1 cellular context compared by ENCODE assay signal in genomic region chr2:237614151-237614720, GRCh38.
A peak's percentile ranks its signal among the peaks of the same experiment; 100 is the strongest.
TF ChIP-seq lines count a peak whose summit lies in the region.

No MANE protein-coding gene starts in this region.

TF ChIP-seq in HepG2, 621 proteins besides CTCF, POLR2A, EP300 and RAD21 (continued from another document and continues in another):
- TF ChIP-seq RNF2 (conservative IDR thresholded peaks at IDR 0.05; ENCODE audit: low read depth) (no peak), FOXP1 (IDR thresholded peaks at IDR 0.05) (no peak), FOXP1 (CRISPR knock-in tag; IDR thresholded peaks at IDR 0.05) (peak; percentile 97), GMEB1 (CRISPR knock-in tag; IDR thresholded peaks at IDR 0.05; ENCODE audit: borderline replicate concordance) (peak; percentile 68), NFIB (CRISPR knock-in tag; IDR thresholded peaks at IDR 0.05; ENCODE audit: borderline replicate concordance) (no peak), ZBTB25 (CRISPR knock-in tag; IDR thresholded peaks at IDR 0.05) (peak; percentile 91), ZNF34 (CRISPR knock-in tag; IDR thresholded peaks at IDR 0.05; ENCODE audit: borderline replicate concordance) (no peak), SMC3 (IDR thresholded peaks at IDR 0.05; ENCODE audit: low read length) (no peak; the same call in 1 of the 2 replicates), MNT (IDR thresholded peaks at IDR 0.05) (0 out of 2 replicates have a peak, but pooled peaks have one; percentile 12), E2F2 (CRISPR knock-in tag; IDR thresholded peaks at IDR 0.05; ENCODE audit: borderline replicate concordance) (no peak), ZSCAN20 (CRISPR knock-in tag; IDR thresholded peaks at IDR 0.05; ENCODE audit: borderline replicate concordance) (no peak), ZSCAN25 (CRISPR knock-in tag; IDR thresholded peaks at IDR 0.05) (no peak), SOX13 (IDR thresholded peaks at IDR 0.05) (peak; percentile 94), SOX13 (CRISPR knock-in tag; conservative IDR thresholded peaks at IDR 0.05 in 1 of 2, IDR thresholded peaks at IDR 0.05 in 1 of 2) (peak in 1 of 2 experiments; percentile 98; a peak in 2 of 4 replicates), ZBTB1 (CRISPR knock-in tag; IDR thresholded peaks at IDR 0.05; ENCODE audit: borderline replicate concordance) (peak; percentile 44; the same call in 1 of the 2 replicates), ZNF629 (CRISPR knock-in tag; conservative IDR thresholded peaks at IDR 0.05) (peak; percentile 49; the same call in 1 of the 2 replicates), ZNF350 (CRISPR knock-in tag; IDR thresholded peaks at IDR 0.05; ENCODE audit: borderline replicate concordance, low read depth) (peak; percentile 97), SCMH1 (CRISPR knock-in tag; IDR thresholded peaks at IDR 0.05; ENCODE audit: borderline replicate concordance) (no peak), ZNF275 (CRISPR knock-in tag; IDR thresholded peaks at IDR 0.05; ENCODE audit: borderline replicate concordance) (peak; percentile 89), AKAP8 (CRISPR knock-in tag; IDR thresholded peaks at IDR 0.05) (peak; percentile 94; the same call in 1 of the 2 replicates), SOX5 (CRISPR knock-in tag; IDR thresholded peaks at IDR 0.05; ENCODE audit: borderline replicate concordance) (peak; percentile 98), DDIT3 (CRISPR knock-in tag; IDR thresholded peaks at IDR 0.05) (0 out of 2 replicates have a peak, but pooled peaks have one; percentile 62), ZFP36L2 (CRISPR knock-in tag; IDR thresholded peaks at IDR 0.05) (no peak), RBM22 (optimal IDR thresholded peaks at IDR 0.05; ENCODE audit: low read length) (peak; percentile 33), HOXA9 (CRISPR knock-in tag; IDR thresholded peaks at IDR 0.05; ENCODE audit: borderline replicate concordance) (no peak), ZSCAN21 (CRISPR knock-in tag; IDR thresholded peaks at IDR 0.05; ENCODE audit: borderline replicate concordance) (peak; percentile 61; the same call in 1 of the 2 replicates), ZFP41 (CRISPR knock-in tag; IDR thresholded peaks at IDR 0.05; ENCODE audit: borderline replicate concordance) (no peak), ZNF773 (CRISPR knock-in tag; IDR thresholded peaks at IDR 0.05; ENCODE audit: borderline replicate concordance) (no peak), ZNF547 (CRISPR knock-in tag; IDR thresholded peaks at IDR 0.05) (0 out of 2 replicates have a peak, but pooled peaks have one; percentile 31), XRCC5 (optimal IDR thresholded peaks at IDR 0.05; ENCODE audit: low read length) (peak; percentile 27), HNF4A (CRISPR knock-in tag; IDR thresholded peaks at IDR 0.05) (peak; percentile 93), MLX (CRISPR knock-in tag; IDR thresholded peaks at IDR 0.05) (peak; percentile 93), KDM4B (CRISPR knock-in tag; IDR thresholded peaks at IDR 0.05) (peak; percentile 82; the same call in 1 of the 2 replicates), HNF1B (CRISPR knock-in tag; IDR thresholded peaks at IDR 0.05) (peak; percentile 94), ZNF430 (CRISPR knock-in tag; IDR thresholded peaks at IDR 0.05) (peak; percentile 96), EZH2 (conservative IDR thresholded peaks at IDR 0.05; ENCODE audit: low read depth, low read length) (no peak; the same call in 1 of the 2 replicates), TP53 (CRISPR knock-in tag; conservative IDR thresholded peaks at IDR 0.05) (no peak; the same call in 1 of the 2 replicates), RFX5 (IDR thresholded peaks at IDR 0.05; ENCODE audit: low read depth, low read length) (0 out of 2 replicates have a peak, but pooled peaks have one; percentile 27), ZBED4 (CRISPR knock-in tag; IDR thresholded peaks at IDR 0.05; ENCODE audit: borderline replicate concordance) (peak; percentile 93), ZNF770 (CRISPR knock-in tag; IDR thresholded peaks at IDR 0.05) (0 out of 2 replicates have a peak, but pooled peaks have one; percentile 45), FIP1L1 (IDR thresholded peaks at IDR 0.05; ENCODE audit: borderline replicate concordance, insufficient read depth, low read depth, low read length) (no peak), ZNF543 (CRISPR knock-in tag; IDR thresholded peaks at IDR 0.05) (peak; percentile 64), FOSL1 (CRISPR knock-in tag; IDR thresholded peaks at IDR 0.05; ENCODE audit: borderline replicate concordance) (peak; percentile 36; the same call in 1 of the 2 replicates)
